ENCODE assay signal across 11 cellular contexts in genomic region chr10:124279298-124279697, GRCh38.
"Had no signal": no experiment of that assay in that cellular context is flagged by ENCODE, and none has a peak within 500 bp of the region (broad histone marks: within the 10 kb centered on the region; RNA-seq: fewer than 3 reads in every experiment).

No MANE protein-coding gene starts in this region.

- H3K27ac ChIP-seq: esophagus muscularis mucosa, neural progenitor cell, thyroid gland had no signal

- H3K9me3 ChIP-seq: thyroid gland had no signal

- H3K4me2 ChIP-seq: neural progenitor cell had no signal

- H3K4me1 Mint-ChIP-seq: activated CD4-positive, alpha-beta T cell treated with anti-CD3 and anti-CD28 coated beads for 36 hours; activated naive CD8-positive, alpha-beta T cell treated with anti-CD3 and anti-CD28 coated beads for 36 hours; neural progenitor cell had no signal

- H2AFZ ChIP-seq: neural progenitor cell had no signal

- H3K4me1 ChIP-seq: esophagus muscularis mucosa, neural progenitor cell, thyroid gland had no signal

- H3K4me3 Mint-ChIP-seq: activated CD4-positive, alpha-beta T cell treated with anti-CD3 and anti-CD28 coated beads for 36 hours; activated CD8-positive, alpha-beta T cell treated with anti-CD3 and anti-CD28 coated beads for 36 hours; activated naive CD8-positive, alpha-beta T cell treated with anti-CD3 and anti-CD28 coated beads for 36 hours; activated T-cell treated with anti-CD3 and anti-CD28 coated beads, Interleukin-2, amount 50 U/mL, for 72 hours; neural progenitor cell had no signal

- H3K9me3 Mint-ChIP-seq: activated CD8-positive, alpha-beta T cell treated with anti-CD3 and anti-CD28 coated beads for 36 hours; activated T-cell treated with anti-CD3 and anti-CD28 coated beads, Interleukin-2, amount 50 U/mL, for 72 hours had no signal

- H3K36me3 ChIP-seq: esophagus muscularis mucosa, neural progenitor cell, thyroid gland had no signal

- ATAC-seq: activated CD4-positive, alpha-beta T cell treated with anti-CD3 and anti-CD28 coated beads for 36 hours; activated CD8-positive, alpha-beta T cell treated with anti-CD3 and anti-CD28 coated beads for 36 hours; activated T-cell treated with anti-CD3 and anti-CD28 coated beads, Interleukin-2, amount 50 U/mL, for 72 hours had no signal

- H3K27me3 Mint-ChIP-seq: activated CD8-positive, alpha-beta T cell treated with anti-CD3 and anti-CD28 coated beads for 36 hours; activated naive CD8-positive, alpha-beta T cell treated with anti-CD3 and anti-CD28 coated beads for 36 hours had no signal

- H3K36me3 Mint-ChIP-seq: activated naive CD8-positive, alpha-beta T cell treated with anti-CD3 and anti-CD28 coated beads for 36 hours; neural progenitor cell had no signal

- H3K27me3 ChIP-seq: esophagus muscularis mucosa, neural progenitor cell, thyroid gland had no signal

- H3K4me3 ChIP-seq: esophagus muscularis mucosa, neural progenitor cell, thyroid gland had no signal

- H3K27ac Mint-ChIP-seq: activated CD4-positive, alpha-beta T cell treated with anti-CD3 and anti-CD28 coated beads for 36 hours; activated CD8-positive, alpha-beta T cell treated with anti-CD3 and anti-CD28 coated beads for 36 hours; activated naive CD8-positive, alpha-beta T cell treated with anti-CD3 and anti-CD28 coated beads for 36 hours; activated T-cell treated with anti-CD3 and anti-CD28 coated beads, Interleukin-2, amount 50 U/mL, for 72 hours; neural progenitor cell had no signal

- H3K9ac ChIP-seq: neural progenitor cell had no signal

- DNase-seq: activated CD4-positive, alpha-beta T cell treated with anti-CD3 and anti-CD28 coated beads for 36 hours; activated CD8-positive, alpha-beta memory T cell treated with anti-CD3 and anti-CD28 coated beads, Interleukin-2, amount 50 U/mL, for 4 hours; activated CD8-positive, alpha-beta T cell treated with anti-CD3 and anti-CD28 coated beads for 36 hours; activated gamma-delta T cell treated with Interleukin-2 at 50 U/mL for 16 hours; activated naive CD8-positive, alpha-beta T cell treated with anti-CD3 and anti-CD28 coated beads for 36 hours; activated T-cell treated with anti-CD3 and anti-CD28 coated beads, Interleukin-2, amount 50 U/mL, for 72 hours; cerebellar nuclear complex; hypothalamus; thyroid gland had no signal
